In genomic region chr9:109122726-109123621, GRCh38 we compare ENCODE assay signal across 1 cellular context.
TF ChIP-seq lines count a peak whose summit lies in the region.

No MANE protein-coding gene starts in this region.

TF ChIP-seq in HepG2, 621 proteins besides CTCF, POLR2A, EP300 and RAD21 (continued from another document and continues in another):
- TF ChIP-seq ZBED4 (CRISPR knock-in tag; IDR thresholded peaks at IDR 0.05; ENCODE audit: borderline replicate concordance) (no peak), ZNF564 (CRISPR knock-in tag; IDR thresholded peaks at IDR 0.05) (no peak), HNF4G (IDR thresholded peaks at IDR 0.05; ENCODE audit: borderline replicate concordance, low read depth, low read length) (peak; percentile 28; the same call in 1 of the 2 replicates), HNF4G (CRISPR knock-in tag; IDR thresholded peaks at IDR 0.05; ENCODE audit: borderline replicate concordance, low read depth) (no peak), RFX1 (IDR thresholded peaks at IDR 0.05) (no peak), HNF4A (CRISPR knock-in tag; IDR thresholded peaks at IDR 0.05) (peak; percentile 74), ZNF781 (CRISPR knock-in tag; IDR thresholded peaks at IDR 0.05; ENCODE audit: borderline replicate concordance, not compliant biosample characterization) (no peak), POLR2AphosphoS2 (IDR thresholded peaks at IDR 0.05; ENCODE audit: low read depth, low read length) (no peak), ZNF709 (CRISPR knock-in tag; IDR thresholded peaks at IDR 0.05) (no peak), PLRG1 (conservative IDR thresholded peaks at IDR 0.05) (no peak), ZKSCAN8 (CRISPR knock-in tag; IDR thresholded peaks at IDR 0.05; ENCODE audit: borderline replicate concordance) (0 out of 2 replicates have a peak, but pooled peaks have one; percentile 20), NFE2 (CRISPR knock-in tag; IDR thresholded peaks at IDR 0.05) (0 out of 2 replicates have a peak, but pooled peaks have one; percentile 67), HOXA3 (CRISPR knock-in tag; IDR thresholded peaks at IDR 0.05) (0 out of 2 replicates have a peak, but pooled peaks have one; percentile 15), PREB (CRISPR knock-in tag; IDR thresholded peaks at IDR 0.05) (no peak), ZNF274 (CRISPR knock-in tag; IDR thresholded peaks at IDR 0.05) (no peak), KDM1A (CRISPR knock-in tag; IDR thresholded peaks at IDR 0.05) (peak; percentile 35; the same call in 1 of the 2 replicates), NRL (CRISPR knock-in tag; IDR thresholded peaks at IDR 0.05; ENCODE audit: borderline replicate concordance) (no peak), ZNF629 (CRISPR knock-in tag; conservative IDR thresholded peaks at IDR 0.05) (peak; percentile 68), SSRP1 (CRISPR knock-in tag; IDR thresholded peaks at IDR 0.05) (no peak), TCF7L2 (IDR thresholded peaks at IDR 0.05; ENCODE audit: low read depth, low read length) (no peak), MAFK (conservative IDR thresholded peaks at IDR 0.05 in 1 of 2, IDR thresholded peaks at IDR 0.05 in 1 of 2; ENCODE audit: low read length in 2 of 2) (peak; percentile 44 to 63; a peak in 3 of 4 replicates), ZNF607 (CRISPR knock-in tag; IDR thresholded peaks at IDR 0.05; ENCODE audit: borderline replicate concordance) (no peak), FOXJ3 (CRISPR knock-in tag; IDR thresholded peaks at IDR 0.05; ENCODE audit: borderline replicate concordance) (no peak), ZNF335 (CRISPR knock-in tag; IDR thresholded peaks at IDR 0.05) (no peak), ZBTB1 (CRISPR knock-in tag; IDR thresholded peaks at IDR 0.05; ENCODE audit: borderline replicate concordance) (no peak), SAP130 (CRISPR knock-in tag; IDR thresholded peaks at IDR 0.05; ENCODE audit: low read depth) (peak; percentile 43), RFXAP (CRISPR knock-in tag; IDR thresholded peaks at IDR 0.05; ENCODE audit: borderline replicate concordance) (no peak), ZFX (CRISPR knock-in tag; IDR thresholded peaks at IDR 0.05; ENCODE audit: low read depth) (0 out of 2 replicates have a peak, but pooled peaks have one; percentile 13), CEBPG (CRISPR knock-in tag; IDR thresholded peaks at IDR 0.05) (peak; percentile 93), RFXANK (CRISPR knock-in tag; IDR thresholded peaks at IDR 0.05) (no peak), TP53 (CRISPR knock-in tag; conservative IDR thresholded peaks at IDR 0.05) (0 out of 2 replicates have a peak, but pooled peaks have one; percentile 42), EEA1 (CRISPR knock-in tag; IDR thresholded peaks at IDR 0.05; ENCODE audit: borderline replicate concordance) (no peak), SCMH1 (CRISPR knock-in tag; IDR thresholded peaks at IDR 0.05; ENCODE audit: borderline replicate concordance) (no peak), NKX3-1 (CRISPR knock-in tag; IDR thresholded peaks at IDR 0.05) (no peak), PLSCR1 (CRISPR knock-in tag; IDR thresholded peaks at IDR 0.05; ENCODE audit: borderline replicate concordance) (no peak), HNRNPL (IDR thresholded peaks at IDR 0.05; ENCODE audit: low read depth, low read length) (no peak), SNAI1 (CRISPR knock-in tag; IDR thresholded peaks at IDR 0.05; ENCODE audit: borderline replicate concordance) (no peak), AGO1 (IDR thresholded peaks at IDR 0.05; ENCODE audit: low read depth, low read length, poor library complexity, severe bottlenecking) (no peak), SOX13 (IDR thresholded peaks at IDR 0.05) (no peak), SOX13 (CRISPR knock-in tag; conservative IDR thresholded peaks at IDR 0.05 in 1 of 2, IDR thresholded peaks at IDR 0.05 in 1 of 2) (no peak), ZNF501 (CRISPR knock-in tag; IDR thresholded peaks at IDR 0.05) (peak; percentile 17; the same call in 1 of the 2 replicates), KDM4B (CRISPR knock-in tag; IDR thresholded peaks at IDR 0.05) (no peak), ZFP37 (CRISPR knock-in tag; IDR thresholded peaks at IDR 0.05; ENCODE audit: borderline replicate concordance) (no peak), ZBTB7B (CRISPR knock-in tag; IDR thresholded peaks at IDR 0.05) (no peak), KLF11 (CRISPR knock-in tag; IDR thresholded peaks at IDR 0.05) (no peak)
- TF ChIP-seq, protein P1, sequence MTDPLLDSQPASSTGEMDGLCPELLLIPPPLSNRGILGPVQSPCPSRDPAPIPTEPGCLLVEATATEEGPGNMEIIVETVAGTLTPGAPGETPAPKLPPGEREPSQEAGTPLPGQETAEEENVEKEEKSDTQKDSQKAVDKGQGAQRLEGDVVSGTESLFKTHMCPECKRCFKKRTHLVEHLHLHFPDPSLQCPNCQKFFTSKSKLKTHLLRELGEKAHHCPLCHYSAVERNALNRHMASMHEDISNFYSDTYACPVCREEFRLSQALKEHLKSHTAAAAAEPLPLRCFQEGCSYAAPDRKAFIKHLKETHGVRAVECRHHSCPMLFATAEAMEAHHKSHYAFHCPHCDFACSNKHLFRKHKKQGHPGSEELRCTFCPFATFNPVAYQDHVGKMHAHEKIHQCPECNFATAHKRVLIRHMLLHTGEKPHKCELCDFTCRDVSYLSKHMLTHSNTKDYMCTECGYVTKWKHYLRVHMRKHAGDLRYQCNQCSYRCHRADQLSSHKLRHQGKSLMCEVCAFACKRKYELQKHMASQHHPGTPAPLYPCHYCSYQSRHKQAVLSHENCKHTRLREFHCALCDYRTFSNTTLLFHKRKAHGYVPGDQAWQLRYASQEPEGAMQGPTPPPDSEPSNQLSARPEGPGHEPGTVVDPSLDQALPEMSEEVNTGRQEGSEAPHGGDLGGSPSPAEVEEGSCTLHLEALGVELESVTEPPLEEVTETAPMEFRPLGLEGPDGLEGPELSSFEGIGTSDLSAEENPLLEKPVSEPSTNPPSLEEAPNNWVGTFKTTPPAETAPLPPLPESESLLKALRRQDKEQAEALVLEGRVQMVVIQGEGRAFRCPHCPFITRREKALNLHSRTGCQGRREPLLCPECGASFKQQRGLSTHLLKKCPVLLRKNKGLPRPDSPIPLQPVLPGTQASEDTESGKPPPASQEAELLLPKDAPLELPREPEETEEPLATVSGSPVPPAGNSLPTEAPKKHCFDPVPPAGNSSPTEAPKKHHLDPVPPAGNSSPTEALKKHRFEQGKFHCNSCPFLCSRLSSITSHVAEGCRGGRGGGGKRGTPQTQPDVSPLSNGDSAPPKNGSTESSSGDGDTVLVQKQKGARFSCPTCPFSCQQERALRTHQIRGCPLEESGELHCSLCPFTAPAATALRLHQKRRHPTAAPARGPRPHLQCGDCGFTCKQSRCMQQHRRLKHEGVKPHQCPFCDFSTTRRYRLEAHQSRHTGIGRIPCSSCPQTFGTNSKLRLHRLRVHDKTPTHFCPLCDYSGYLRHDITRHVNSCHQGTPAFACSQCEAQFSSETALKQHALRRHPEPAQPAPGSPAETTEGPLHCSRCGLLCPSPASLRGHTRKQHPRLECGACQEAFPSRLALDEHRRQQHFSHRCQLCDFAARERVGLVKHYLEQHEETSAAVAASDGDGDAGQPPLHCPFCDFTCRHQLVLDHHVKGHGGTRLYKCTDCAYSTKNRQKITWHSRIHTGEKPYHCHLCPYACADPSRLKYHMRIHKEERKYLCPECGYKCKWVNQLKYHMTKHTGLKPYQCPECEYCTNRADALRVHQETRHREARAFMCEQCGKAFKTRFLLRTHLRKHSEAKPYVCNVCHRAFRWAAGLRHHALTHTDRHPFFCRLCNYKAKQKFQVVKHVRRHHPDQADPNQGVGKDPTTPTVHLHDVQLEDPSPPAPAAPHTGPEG (CRISPR knock-in tag; IDR thresholded peaks at IDR 0.05), result no peak
- TF ChIP-seq, protein P2, sequence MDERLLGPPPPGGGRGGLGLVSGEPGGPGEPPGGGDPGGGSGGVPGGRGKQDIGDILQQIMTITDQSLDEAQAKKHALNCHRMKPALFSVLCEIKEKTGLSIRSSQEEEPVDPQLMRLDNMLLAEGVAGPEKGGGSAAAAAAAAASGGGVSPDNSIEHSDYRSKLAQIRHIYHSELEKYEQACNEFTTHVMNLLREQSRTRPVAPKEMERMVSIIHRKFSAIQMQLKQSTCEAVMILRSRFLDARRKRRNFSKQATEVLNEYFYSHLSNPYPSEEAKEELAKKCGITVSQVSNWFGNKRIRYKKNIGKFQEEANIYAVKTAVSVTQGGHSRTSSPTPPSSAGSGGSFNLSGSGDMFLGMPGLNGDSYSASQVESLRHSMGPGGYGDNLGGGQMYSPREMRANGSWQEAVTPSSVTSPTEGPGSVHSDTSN (CRISPR knock-in tag; IDR thresholded peaks at IDR 0.05), result peak; percentile 72
- TF ChIP-seq, protein P3, sequence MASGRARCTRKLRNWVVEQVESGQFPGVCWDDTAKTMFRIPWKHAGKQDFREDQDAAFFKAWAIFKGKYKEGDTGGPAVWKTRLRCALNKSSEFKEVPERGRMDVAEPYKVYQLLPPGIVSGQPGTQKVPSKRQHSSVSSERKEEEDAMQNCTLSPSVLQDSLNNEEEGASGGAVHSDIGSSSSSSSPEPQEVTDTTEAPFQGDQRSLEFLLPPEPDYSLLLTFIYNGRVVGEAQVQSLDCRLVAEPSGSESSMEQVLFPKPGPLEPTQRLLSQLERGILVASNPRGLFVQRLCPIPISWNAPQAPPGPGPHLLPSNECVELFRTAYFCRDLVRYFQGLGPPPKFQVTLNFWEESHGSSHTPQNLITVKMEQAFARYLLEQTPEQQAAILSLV (CRISPR knock-in tag; IDR thresholded peaks at IDR 0.05; ENCODE audit: borderline replicate concordance), result no peak
- TF ChIP-seq, protein P4, sequence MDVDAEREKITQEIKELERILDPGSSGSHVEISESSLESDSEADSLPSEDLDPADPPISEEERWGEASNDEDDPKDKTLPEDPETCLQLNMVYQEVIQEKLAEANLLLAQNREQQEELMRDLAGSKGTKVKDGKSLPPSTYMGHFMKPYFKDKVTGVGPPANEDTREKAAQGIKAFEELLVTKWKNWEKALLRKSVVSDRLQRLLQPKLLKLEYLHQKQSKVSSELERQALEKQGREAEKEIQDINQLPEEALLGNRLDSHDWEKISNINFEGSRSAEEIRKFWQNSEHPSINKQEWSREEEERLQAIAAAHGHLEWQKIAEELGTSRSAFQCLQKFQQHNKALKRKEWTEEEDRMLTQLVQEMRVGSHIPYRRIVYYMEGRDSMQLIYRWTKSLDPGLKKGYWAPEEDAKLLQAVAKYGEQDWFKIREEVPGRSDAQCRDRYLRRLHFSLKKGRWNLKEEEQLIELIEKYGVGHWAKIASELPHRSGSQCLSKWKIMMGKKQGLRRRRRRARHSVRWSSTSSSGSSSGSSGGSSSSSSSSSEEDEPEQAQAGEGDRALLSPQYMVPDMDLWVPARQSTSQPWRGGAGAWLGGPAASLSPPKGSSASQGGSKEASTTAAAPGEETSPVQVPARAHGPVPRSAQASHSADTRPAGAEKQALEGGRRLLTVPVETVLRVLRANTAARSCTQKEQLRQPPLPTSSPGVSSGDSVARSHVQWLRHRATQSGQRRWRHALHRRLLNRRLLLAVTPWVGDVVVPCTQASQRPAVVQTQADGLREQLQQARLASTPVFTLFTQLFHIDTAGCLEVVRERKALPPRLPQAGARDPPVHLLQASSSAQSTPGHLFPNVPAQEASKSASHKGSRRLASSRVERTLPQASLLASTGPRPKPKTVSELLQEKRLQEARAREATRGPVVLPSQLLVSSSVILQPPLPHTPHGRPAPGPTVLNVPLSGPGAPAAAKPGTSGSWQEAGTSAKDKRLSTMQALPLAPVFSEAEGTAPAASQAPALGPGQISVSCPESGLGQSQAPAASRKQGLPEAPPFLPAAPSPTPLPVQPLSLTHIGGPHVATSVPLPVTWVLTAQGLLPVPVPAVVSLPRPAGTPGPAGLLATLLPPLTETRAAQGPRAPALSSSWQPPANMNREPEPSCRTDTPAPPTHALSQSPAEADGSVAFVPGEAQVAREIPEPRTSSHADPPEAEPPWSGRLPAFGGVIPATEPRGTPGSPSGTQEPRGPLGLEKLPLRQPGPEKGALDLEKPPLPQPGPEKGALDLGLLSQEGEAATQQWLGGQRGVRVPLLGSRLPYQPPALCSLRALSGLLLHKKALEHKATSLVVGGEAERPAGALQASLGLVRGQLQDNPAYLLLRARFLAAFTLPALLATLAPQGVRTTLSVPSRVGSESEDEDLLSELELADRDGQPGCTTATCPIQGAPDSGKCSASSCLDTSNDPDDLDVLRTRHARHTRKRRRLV (CRISPR knock-in tag; IDR thresholded peaks at IDR 0.05), result no peak
